ENCODE assay signal across 8 cellular contexts in genomic region chr5:543755-544674, GRCh38. TPM values are rescaled to one million over a fixed set of nuclear protein-coding genes. Genes with fewer than 3 reads are reported as not detected.
DNase-seq lines count a peak whose midpoint lies in the region; ATAC-seq and TF ChIP-seq lines count a peak whose summit lies in the region.

No MANE protein-coding gene starts in this region.

- no peak overlapping the region for H2BK5ac ChIP-seq in H9 (ENCODE audit: insufficient read length, low read length)

- H2BK120ac ChIP-seq in H9 (ENCODE audit: low read depth, low read length, poor library complexity, severe bottlenecking): no peak overlapping the region

- no peak overlapping the region for H3K56ac ChIP-seq in H9 (ENCODE audit: insufficient read length, low read depth, low read length)

- ATAC-seq in DND-41 (ENCODE audit: insufficient read depth, low read depth) (peak; percentile 44; the same call in 2 of the 3 replicates), GM21447 (IDR thresholded peaks at IDR 0.05; ENCODE audit: unreplicated experiment) (peak; percentile 85), memory B cell (ENCODE audit: low read depth) (peak; percentile 97)
- ATAC-seq in activated CD8-positive, alpha-beta T cell treated with anti-CD3 and anti-CD28 coated beads, Interleukin-2, amount 10 ng/mL, durations not matched to agents 7 days and 5 days: peak; percentile 82

- no peak for TF ChIP-seq CTCF in DND-41 (IDR thresholded peaks at IDR 0.05; ENCODE audit: borderline replicate concordance, extremely low read depth, low read length, poor library complexity, severe bottlenecking)
- no peak for TF ChIP-seq CTCF in H9 (conservative IDR thresholded peaks at IDR 0.05)

- peak overlapping the region; percentile 83 for H3K27ac Mint-ChIP-seq in activated CD8-positive, alpha-beta T cell treated with anti-CD3 and anti-CD28 coated beads, Interleukin-2, amount 10 ng/mL, durations not matched to agents 7 days and 5 days
- peak overlapping the region; percentile 86 for H3K27ac Mint-ChIP-seq in memory B cell
- no peak overlapping the region for H3K27ac Mint-ChIP-seq in H9

- no peak overlapping the region for H3T11ph ChIP-seq in H9 (ENCODE audit: low read length)

- H3K27me3 Mint-ChIP-seq in activated CD8-positive, alpha-beta T cell treated with anti-CD3 and anti-CD28 coated beads, Interleukin-2, amount 10 ng/mL, durations not matched to agents 7 days and 5 days (ENCODE audit: low read depth): peaks cover 10% of the 10 kb centered on the region
- peaks cover 19% of the 10 kb centered on the region for H3K27me3 Mint-ChIP-seq in memory B cell
- H3K27me3 Mint-ChIP-seq in H9 (ENCODE audit: low read depth): peaks cover 37% of the 10 kb centered on the region

- H3K79me1 ChIP-seq in H9 (ENCODE audit: insufficient read depth, low read depth, low read length, poor library complexity, severe bottlenecking): no peaks in the 10 kb centered on the region

- POLR2A ChIA-PET in activated CD8-positive, alpha-beta T cell treated with anti-CD3 and anti-CD28 coated beads, Interleukin-2, amount 10 ng/mL, durations not matched to agents 7 days and 5 days (lab: Charles Lee): interaction anchor here (0.6 to 0.9 kb wide), 3 partner anchors 14 to 325 kb away, joined by 3 to 4 read pairs (median 3); no protein-coding TSS in a partner anchor
- POLR2A ChIA-PET in HEK293T (lab: Yijun Ruan, JAX): interaction anchor here (0.9 kb wide), 1 partner anchor 14 kb away, joined by 4 read pairs; no protein-coding TSS in a partner anchor

- DNase-seq in DND-41 (no peak), HK-2 (ENCODE audit: unreplicated experiment) (peak; percentile 18), memory B cell (ENCODE audit: low spot score in 2 of 2) (peak; percentile 58 to 84), HEK293T (ENCODE audit: extremely low spot score) (no peak), ecto neural progenitor cell (ENCODE audit: low spot score) (no peak), H9 (no peak)
- DNase-seq in activated CD8-positive, alpha-beta T cell treated with anti-CD3 and anti-CD28 coated beads, Interleukin-2, amount 10 ng/mL, durations not matched to agents 7 days and 5 days: peak; percentile 78

- no peaks in the 10 kb centered on the region for H3K9me3 Mint-ChIP-seq in activated CD8-positive, alpha-beta T cell treated with anti-CD3 and anti-CD28 coated beads, Interleukin-2, amount 10 ng/mL, durations not matched to agents 7 days and 5 days (ENCODE audit: insufficient read depth)
- peaks cover under 1% of the 10 kb centered on the region for H3K9me3 Mint-ChIP-seq in memory B cell
- H3K9me3 Mint-ChIP-seq in H9: no peaks in the 10 kb centered on the region

- H4K20me1 ChIP-seq in DND-41 (ENCODE audit: insufficient read depth, low read length) (no peaks in the 10 kb centered on the region), H9 (ENCODE audit: control insufficient read depth, insufficient read depth, insufficient read length) (no peaks in the 10 kb centered on the region)

- H3K9ac ChIP-seq in DND-41 (ENCODE audit: low read depth, low read length): no peak overlapping the region
- no peak overlapping the region for H3K9ac ChIP-seq in H9 (ENCODE audit: extremely low read depth, insufficient read length, low read length)

- H3K79me2 ChIP-seq in DND-41 (ENCODE audit: insufficient read depth, low read length) (no peaks in the 10 kb centered on the region), H9 (ENCODE audit: insufficient read depth, low read length) (no peaks in the 10 kb centered on the region)

- no peak overlapping the region for H3K14ac ChIP-seq in H9 (ENCODE audit: insufficient read depth, low read length)

- H3K9me3 ChIP-seq in DND-41 (ENCODE audit: insufficient read depth, low read length, severe bottlenecking) (no peaks in the 10 kb centered on the region), H9 (ENCODE audit: control insufficient read depth, low read depth, low read length) (no peaks in the 10 kb centered on the region)

- H3K23ac ChIP-seq in H9 (ENCODE audit: insufficient read length, low read depth, low read length): no peak overlapping the region

- CTCF ChIA-PET in activated CD8-positive, alpha-beta T cell treated with anti-CD3 and anti-CD28 coated beads, Interleukin-2, amount 10 ng/mL, durations not matched to agents 7 days and 5 days (lab: Charles Lee): interaction anchor here (0.9 to 1.6 kb wide), 2 partner anchors 15 to 112 kb away, joined by 3 to 5 read pairs; no protein-coding TSS in a partner anchor
- CTCF ChIA-PET in HEK293T (lab: Yijun Ruan, JAX): no interaction called here

- H3K27me3 ChIP-seq in DND-41 (ENCODE audit: insufficient read depth, low read length, poor library complexity) (no peaks in the 10 kb centered on the region), H9 (ENCODE audit: insufficient read depth, low read length) (no peaks in the 10 kb centered on the region; the same call in 1 of the 2 replicates)

- no peak overlapping the region for H3K4me3 ChIP-seq in DND-41 (ENCODE audit: low read depth in 1 of 2, low read length in 2 of 2)

- no peaks in the 10 kb centered on the region for H3K23me2 ChIP-seq in H9 (ENCODE audit: insufficient read length, low read depth, low read length, poor library complexity, severe bottlenecking)

- no peak overlapping the region for H2AFZ ChIP-seq in DND-41 (ENCODE audit: low read depth, low read length)
- H2AFZ ChIP-seq in H9 (ENCODE audit: low read length): no peak overlapping the region

- H2BK15ac ChIP-seq in H9 (ENCODE audit: low read depth, low read length): no peak overlapping the region

- H3K27ac ChIP-seq in DND-41 (ENCODE audit: low read length) (no peak overlapping the region), H9 (ENCODE audit: insufficient read length, low read depth, low read length) (no peak overlapping the region)

- H3K4me2 ChIP-seq in DND-41 (ENCODE audit: insufficient read depth, low read length): no peak overlapping the region
- H3K4me2 ChIP-seq in H9 (ENCODE audit: insufficient read depth, insufficient read length, low read length): no peak overlapping the region

- no peak overlapping the region for H2AK5ac ChIP-seq in H9 (ENCODE audit: insufficient read length, low read length)

- H4K5ac ChIP-seq in H9 (ENCODE audit: insufficient read length, low read depth, low read length): no peak overlapping the region

- no peak overlapping the region for H4K91ac ChIP-seq in H9 (ENCODE audit: insufficient read length, low read depth, low read length)

- H2BK12ac ChIP-seq in H9 (ENCODE audit: insufficient read length, low read depth, low read length): no peak overlapping the region

- no peak overlapping the region for H3K4ac ChIP-seq in H9 (ENCODE audit: low read depth, low read length)

- no peaks in the 10 kb centered on the region for H3K36me3 Mint-ChIP-seq in activated CD8-positive, alpha-beta T cell treated with anti-CD3 and anti-CD28 coated beads, Interleukin-2, amount 10 ng/mL, durations not matched to agents 7 days and 5 days (ENCODE audit: low read depth)
- H3K36me3 Mint-ChIP-seq in memory B cell (peaks cover 4% of the 10 kb centered on the region), H9 (ENCODE audit: insufficient read depth in 1 of 3, low read depth in 3 of 3) (no peaks in the 10 kb centered on the region)

- H3K4me1 ChIP-seq in DND-41 (ENCODE audit: insufficient read depth, low read length): 0 out of 2 replicates have a peak, but pooled peaks cover 3% of the 10 kb centered on the region
- H3K4me1 ChIP-seq in H9 (ENCODE audit: insufficient read depth, low read length): no peaks in the 10 kb centered on the region

- H3K36me3 ChIP-seq in DND-41 (ENCODE audit: insufficient read depth, low read length): no peaks in the 10 kb centered on the region

- peak overlapping the region; percentile 62 for H3K4me3 Mint-ChIP-seq in activated CD8-positive, alpha-beta T cell treated with anti-CD3 and anti-CD28 coated beads, Interleukin-2, amount 10 ng/mL, durations not matched to agents 7 days and 5 days
- H3K4me3 Mint-ChIP-seq in memory B cell: peak overlapping the region; percentile 59
- H3K4me3 Mint-ChIP-seq in H9: no peak overlapping the region

- H4K8ac ChIP-seq in H9 (replicated peaks; ENCODE audit: insufficient read length, low read depth, low read length): no peak overlapping the region

- no peak overlapping the region for H3K18ac ChIP-seq in H9 (ENCODE audit: insufficient read length, low read depth, low read length)

- whole genome bisulfite sequencing in H9 (ENCODE audit: extremely low coverage, insufficient read length, low lambda C conversion rate): no CpG with 5 or more reads among the region's 30 CpGs

- peaks cover 23% of the 10 kb centered on the region for H3K4me1 Mint-ChIP-seq in activated CD8-positive, alpha-beta T cell treated with anti-CD3 and anti-CD28 coated beads, Interleukin-2, amount 10 ng/mL, durations not matched to agents 7 days and 5 days (ENCODE audit: low read depth)
- H3K4me1 Mint-ChIP-seq in memory B cell (peaks cover 16% of the 10 kb centered on the region), H9 (peaks cover 0 to 5% of the 10 kb centered on the region in 2 experiments; a peak in 1 of 4 replicates)

- H2BK20ac ChIP-seq in H9 (ENCODE audit: low read depth, low read length, poor library complexity, severe bottlenecking): no peak overlapping the region

TF ChIP-seq in HEK293T, 16 proteins besides CTCF, POLR2A, EP300 and RAD21:
- TF ChIP-seq FOXA1 (IDR thresholded peaks at IDR 0.05) (no peak), TARDBP (IDR thresholded peaks at IDR 0.05) (no peak), FOXK2 (IDR thresholded peaks at IDR 0.05) (no peak), LEF1 (IDR thresholded peaks at IDR 0.05; ENCODE audit: borderline replicate concordance) (no peak), SUZ12 (IDR thresholded peaks at IDR 0.05) (no peak), BHLHE40 (IDR thresholded peaks at IDR 0.05; ENCODE audit: borderline replicate concordance) (no peak), ELF4 (IDR thresholded peaks at IDR 0.05) (no peak), NFRKB (IDR thresholded peaks at IDR 0.05) (no peak), FOXM1 (IDR thresholded peaks at IDR 0.05; ENCODE audit: borderline replicate concordance) (no peak), L3MBTL2 (conservative IDR thresholded peaks at IDR 0.05) (no peak), ZNF384 (IDR thresholded peaks at IDR 0.05) (no peak), SP1 (IDR thresholded peaks at IDR 0.05) (no peak), ARNT (IDR thresholded peaks at IDR 0.05) (no peak), HDGF (IDR thresholded peaks at IDR 0.05; ENCODE audit: borderline replicate concordance) (no peak)
- TF ChIP-seq, protein P1, sequence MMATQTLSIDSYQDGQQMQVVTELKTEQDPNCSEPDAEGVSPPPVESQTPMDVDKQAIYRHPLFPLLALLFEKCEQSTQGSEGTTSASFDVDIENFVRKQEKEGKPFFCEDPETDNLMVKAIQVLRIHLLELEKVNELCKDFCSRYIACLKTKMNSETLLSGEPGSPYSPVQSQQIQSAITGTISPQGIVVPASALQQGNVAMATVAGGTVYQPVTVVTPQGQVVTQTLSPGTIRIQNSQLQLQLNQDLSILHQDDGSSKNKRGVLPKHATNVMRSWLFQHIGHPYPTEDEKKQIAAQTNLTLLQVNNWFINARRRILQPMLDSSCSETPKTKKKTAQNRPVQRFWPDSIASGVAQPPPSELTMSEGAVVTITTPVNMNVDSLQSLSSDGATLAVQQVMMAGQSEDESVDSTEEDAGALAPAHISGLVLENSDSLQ (IDR thresholded peaks at IDR 0.05): no peak

RNA-seq across cellular contexts. Expression of gene SLC9A3, which starts 19.8 kb away (rescaled TPM):
- total RNA-seq in activated CD8-positive, alpha-beta T cell treated with anti-CD3 and anti-CD28 coated beads, Interleukin-2, amount 10 ng/mL, durations not matched to agents 7 days and 5 days: 1 to 10 TPM; 1.6 to 1.9 TPM
- total RNA-seq in H9 (2021): 0.75 and 0.85 TPM in 2 replicates

Comparison
In these comparisons a context has a peak if more than half of its experiments do, and no peak if none do; other contexts are left out.
1. ATAC-seq: peak in every context shown above with its lines; median percentile 97 in memory B cell; 85 in GM21447; 82 in activated CD8-positive, alpha-beta T cell treated with anti-CD3 and anti-CD28 coated beads, Interleukin-2, amount 10 ng/mL, durations not matched to agents 7 days and 5 days; 44 in DND-41.
2. DNase-seq: peak in HK-2 (single experiment), activated CD8-positive, alpha-beta T cell treated with anti-CD3 and anti-CD28 coated beads, Interleukin-2, amount 10 ng/mL, durations not matched to agents 7 days and 5 days (single experiment) and memory B cell (2 of 2); none in DND-41 (single experiment), HEK293T (single experiment), ecto neural progenitor cell (single experiment) and H9 (single experiment).
3. H3K27ac Mint-ChIP-seq: peak in activated CD8-positive, alpha-beta T cell treated with anti-CD3 and anti-CD28 coated beads, Interleukin-2, amount 10 ng/mL, durations not matched to agents 7 days and 5 days (single experiment) and memory B cell (single experiment); none in H9 (0 of 3).
4. H3K4me3 Mint-ChIP-seq: peak in activated CD8-positive, alpha-beta T cell treated with anti-CD3 and anti-CD28 coated beads, Interleukin-2, amount 10 ng/mL, durations not matched to agents 7 days and 5 days (single experiment) and memory B cell (single experiment); none in H9 (0 of 2).